Comparison of ENCODE assay signal across 14 cellular contexts in genomic region chr10:98314577-98315284, GRCh38. TPM values are rescaled to one million over a fixed set of nuclear protein-coding genes. Genes with fewer than 3 reads are reported as not detected.
DNase-seq lines count a peak whose midpoint lies in the region; ATAC-seq and TF ChIP-seq lines count a peak whose summit lies in the region.
"Had no signal": no experiment of that assay in that cellular context is flagged by ENCODE, and none has a peak within 500 bp of the region (broad histone marks: within the 10 kb centered on the region; RNA-seq: fewer than 3 reads in every experiment).

No MANE protein-coding gene starts in this region.

- in situ Hi-C loops in transverse colon (cut with MboI; ENCODE audit: low pct_ligation_motif_present in 1 of 4, low pct_unique_long_range_greater_than_20kb in 1 of 4, low sequenced_read_pairs in 3 of 4), result no loop called here

- TF ChIP-seq CTCF in body of pancreas (IDR thresholded peaks at IDR 0.05), result no peak
- no peak for TF ChIP-seq CTCF in transverse colon (IDR thresholded peaks at IDR 0.05)

- H3K36me3 ChIP-seq in body of pancreas (replicated peaks in 1 of 2; ENCODE audit: insufficient read depth in 1 of 2, low read depth in 2 of 2), result no peaks in the 10 kb centered on the region
- no peaks in the 10 kb centered on the region for H3K36me3 ChIP-seq in transverse colon
- H3K36me3 ChIP-seq: neural progenitor cell had no signal

- H3K27me3 ChIP-seq in body of pancreas (no peaks in the 10 kb centered on the region), transverse colon (no peaks in the 10 kb centered on the region)
- H3K27me3 ChIP-seq: neural progenitor cell had no signal

- no peak overlapping the region for H3K4me3 ChIP-seq in body of pancreas
- no peak overlapping the region for H3K4me3 ChIP-seq in transverse colon
- H3K4me3 ChIP-seq: neural progenitor cell, skin epidermis had no signal

- H3K9me3 ChIP-seq in body of pancreas, result no peaks in the 10 kb centered on the region
- H3K9me3 ChIP-seq in transverse colon, result no peaks in the 10 kb centered on the region

- TF ChIP-seq POLR2A in body of pancreas (IDR thresholded peaks at IDR 0.05), result no peak
- no peak for TF ChIP-seq POLR2A in transverse colon (IDR thresholded peaks at IDR 0.05)

- 54 to 58% methylated on average over 8 of the region's 8 CpGs for WGBS in body of pancreas, 2 donors
- WGBS in transverse colon (ENCODE audit: low coverage in 1 of 2), 2 donors, result 77 to 83% methylated on average over 5 to 8 of the region's 8 CpGs

- intact Hi-C loops in body of pancreas (cut with DNase I), result no loop called here
- intact Hi-C loops in transverse colon (cut with DNase I; ENCODE audit: low total_unique reads), result no loop called here

- ATAC-seq in body of pancreas, result peak; percentile 59

- DNase-seq in A172 (ENCODE audit: low spot score) (peak; percentile 47), body of pancreas (peak in 1 of 4 donors; percentile 40), mucosa of gallbladder (ENCODE audit: low spot score) (peak; percentile 80), transverse colon (no peak), NCI-H345 (lab: John Stamatoyannopoulos, UW) (no peak), T-helper 1 cell (no peak)
- DNase-seq in activated effector memory CD4-positive, alpha-beta T cell treated with Interleukin-2 at 50 U/mL for 16 hours, result no peak
- DNase-seq: activated naive CD4-positive, alpha-beta T cell; NCI-H146; SHP77 treated with DMSO at 0.1 percent for 48 hours had no signal

- TF ChIP-seq RAD21 in Ishikawa (IDR thresholded peaks at IDR 0.05; ENCODE audit: low read depth), result no peak

- H3K4me1 ChIP-seq in body of pancreas, result no peaks in the 10 kb centered on the region
- H3K4me1 ChIP-seq in transverse colon, result peaks cover 0 to 3% (median 1%) of the 10 kb centered on the region in 4 donors
- H3K4me1 ChIP-seq: neural progenitor cell had no signal

- H3K27ac ChIP-seq in body of pancreas (no peak overlapping the region), transverse colon (no peak overlapping the region)
- H3K27ac ChIP-seq: neural progenitor cell had no signal

- TF ChIP-seq EP300 in Ishikawa (IDR thresholded peaks at IDR 0.05; ENCODE audit: borderline replicate concordance) (no peak), transverse colon (IDR thresholded peaks at IDR 0.05; ENCODE audit: low read depth) (no peak)

TF ChIP-seq in Ishikawa, 13 proteins besides CTCF, POLR2A, EP300 and RAD21:
- TF ChIP-seq TEAD4 (IDR thresholded peaks at IDR 0.05) (no peak), YY1 (IDR thresholded peaks at IDR 0.05; ENCODE audit: low read depth) (no peak), CEBPB (IDR thresholded peaks at IDR 0.05) (peak; percentile 64), TCF12 (IDR thresholded peaks at IDR 0.05; ENCODE audit: low read depth) (no peak), FOXM1 (IDR thresholded peaks at IDR 0.05; ENCODE audit: borderline replicate concordance, low read depth) (no peak), TAF1 (IDR thresholded peaks at IDR 0.05; ENCODE audit: low read depth) (no peak), MAX (IDR thresholded peaks at IDR 0.05) (no peak)
TF ChIP-seq in Ishikawa: peak in this region for 1.

RNA-seq across cellular contexts. Expression of gene LOXL4, which starts 46.7 kb away (rescaled TPM):
- total RNA-seq in A172 (2014; rRNA removed; shearing (Covaris generic)), result 15.4 and 24.9 TPM in 2 replicates
- 10 to 100 TPM in 1 of 2 donors, 1 to 10 TPM in 1; 8.9 to 10.6 TPM for total RNA-seq in body of pancreas
- total RNA-seq in mucosa of gallbladder, result 4.9 TPM
- 1 to 10 TPM; 1.9 to 6.4 (median 2.8) TPM for total RNA-seq in transverse colon
- total RNA-seq: activated CD8-positive, alpha-beta memory T cell treated with anti-CD3 and anti-CD28 coated beads for 36 hours had no signal

Comparison
In these comparisons a context has a peak if more than half of its experiments do, and no peak if none do; other contexts are left out.
1. DNase-seq: peak in A172 (single experiment) and mucosa of gallbladder (single experiment); none in transverse colon (single experiment), activated effector memory CD4-positive, alpha-beta T cell treated with Interleukin-2 at 50 U/mL for 16 hours (single experiment), NCI-H345 (single experiment) and T-helper 1 cell (0 of 5).